In genomic region chr7:27863866-27864265, GRCh38 we compare ENCODE assay signal across 13 cellular contexts.
DNase-seq lines count a peak whose midpoint lies in the region; ATAC-seq, FAIRE-seq and TF ChIP-seq lines count a peak whose summit lies in the region.
"Had no signal": no experiment of that assay in that cellular context is flagged by ENCODE, and none has a peak within 500 bp of the region (broad histone marks: within the 10 kb centered on the region; RNA-seq: fewer than 3 reads in every experiment).

No MANE protein-coding gene starts in this region.

- no peak for TF ChIP-seq CTCF in fibroblast of mammary gland (conservative IDR thresholded peaks at IDR 0.05; ENCODE audit: control insufficient read depth, insufficient read depth, low read depth, low read length)

- H3K4me3 ChIP-seq in fibroblast of mammary gland (ENCODE audit: control insufficient read depth, low read depth, low read length) (no peak overlapping the region), skeletal muscle cell (ENCODE audit: low read depth, low read length) (no peak overlapping the region)
- H3K4me3 ChIP-seq: gastroesophageal sphincter had no signal

- no peak for TF ChIP-seq POLR2A in H54 (IDR thresholded peaks at IDR 0.05; ENCODE audit: low read depth, low read length)
- TF ChIP-seq POLR2A in erythroblast (IDR thresholded peaks at IDR 0.05; ENCODE audit: low read length) = no peak

- no peak for ATAC-seq in HG03354 (IDR thresholded peaks at IDR 0.05; ENCODE audit: poor library complexity, severe bottlenecking, unreplicated experiment)
- ATAC-seq: activated naive CD4-positive, alpha-beta T cell treated with anti-CD3 and anti-CD28 coated beads, Interleukin-2, amount 50 U/mL, for 72 hours; gastroesophageal sphincter; natural killer cell had no signal

- FAIRE-seq in H54 (lab: Jason Lieb, UNC) = peak; percentile 43

- DNase-seq in H54 (ENCODE audit: insufficient read length, low spot score) (peak; percentile 96), amniotic stem cell (lab: John Stamatoyannopoulos, UW) (peak; percentile 14), fibroblast of mammary gland (ENCODE audit: low read depth) (peak; percentile 23), skeletal muscle cell (ENCODE audit: low read depth) (peak; percentile 8), COLO668 (lab: John Stamatoyannopoulos, UW; ENCODE audit: unreplicated experiment) (no peak), erythroblast (lab: John Stamatoyannopoulos, UW) (no peak)
- DNase-seq: activated CD4-positive, alpha-beta T cell treated with anti-CD3 and anti-CD28 coated beads, Interleukin-2, amount 10 ng/mL, durations not matched to agents 7 days and 5 days; natural killer cell; NCI-H2029 treated with DMSO at 0.1 percent for 48 hours; NCI-H524 treated with DMSO at 0.1 percent for 48 hours had no signal

Comparison
In these comparisons a context has a peak if more than half of its experiments do, and no peak if none do; other contexts are left out.
1. DNase-seq: peak in H54 (single experiment), amniotic stem cell (single experiment), fibroblast of mammary gland (single experiment) and skeletal muscle cell (single experiment); none in COLO668 (single experiment) and erythroblast (0 of 2).